18 cellular contexts compared by ENCODE assay signal in genomic region chr2:31251018-31251417, GRCh38. TPM values are rescaled to one million over a fixed set of nuclear protein-coding genes. Genes with fewer than 3 reads are reported as not detected.
"Had no signal": no experiment of that assay in that cellular context is flagged by ENCODE, and none has a peak within 500 bp of the region (broad histone marks: within the 10 kb centered on the region; RNA-seq: fewer than 3 reads in every experiment).

No MANE protein-coding gene starts in this region.

- H3K36me3 ChIP-seq: upper lobe of right lung had no signal

- H3K27ac Mint-ChIP-seq: dendritic cell treated with granulocyte-macrophage colony-stimulating factor and Interleukin-4, amounts not matched to agents 40 ng/mL and 50 ng/mL, for 4 days; natural killer cell had no signal

- DNase-seq: activated CD4-positive, CD25-positive, alpha-beta regulatory T cell treated with anti-CD3 and anti-CD28 coated beads, Interleukin-2, amount 50 U/mL, for 72 hours; activated naive CD4-positive, alpha-beta T cell treated with Interleukin-2 at 50 U/mL for 16 hours; activated T-cell treated with anti-CD3 and anti-CD28 coated beads for 4 hours; anterior cingulate cortex; brain microvascular endothelial cell; cerebellar nuclear complex; effector memory CD4-positive, alpha-beta T cell; foreskin keratinocyte; head of caudate nucleus; mucosa of descending colon; natural killer cell; stimulated activated CD4-positive, alpha-beta T cell treated with anti-CD3 and anti-CD28 coated beads, Interleukin-4, amount 100 ng/mL, for 1 hour; stimulated activated naive CD4-positive, alpha-beta T cell treated with Interleukin-2 at 50 U/mL for 16 hours; SW 1271; testis; upper lobe of right lung had no signal

- H3K9me3 Mint-ChIP-seq: dendritic cell treated with granulocyte-macrophage colony-stimulating factor and Interleukin-4, amounts not matched to agents 40 ng/mL and 50 ng/mL, for 4 days; natural killer cell had no signal

- H3K27me3 Mint-ChIP-seq: dendritic cell treated with granulocyte-macrophage colony-stimulating factor and Interleukin-4, amounts not matched to agents 40 ng/mL and 50 ng/mL, for 4 days had no signal

- H3K4me3 Mint-ChIP-seq: dendritic cell treated with granulocyte-macrophage colony-stimulating factor and Interleukin-4, amounts not matched to agents 40 ng/mL and 50 ng/mL, for 4 days; natural killer cell had no signal

- H3K4me1 Mint-ChIP-seq: natural killer cell had no signal

- H3K4me1 ChIP-seq: testis, upper lobe of right lung had no signal

- H3K4me3 ChIP-seq: mucosa of descending colon, testis, upper lobe of right lung had no signal

- H3K27me3 ChIP-seq: brain microvascular endothelial cell, foreskin keratinocyte, testis, upper lobe of right lung had no signal

- H3K27ac ChIP-seq: brain microvascular endothelial cell, foreskin keratinocyte, testis, upper lobe of right lung had no signal

- ATAC-seq: foreskin keratinocyte, mucosa of descending colon, natural killer cell, upper lobe of right lung had no signal

RNA-seq across cellular contexts. Expression of gene CAPN14, which starts 33.7 kb away (rescaled TPM):
- total RNA-seq: skeletal muscle tissue had no signal
